ENCODE assay signal across 17 cellular contexts in genomic region chr1:109229531-109230127, GRCh38. TPM values are rescaled to one million over a fixed set of nuclear protein-coding genes. Genes with fewer than 3 reads are reported as not detected.
DNase-seq lines count a peak whose midpoint lies in the region; TF ChIP-seq lines count a peak whose summit lies in the region.
"Had no signal": no experiment of that assay in that cellular context is flagged by ENCODE, and none has a peak within 500 bp of the region (broad histone marks: within the 10 kb centered on the region; RNA-seq: fewer than 3 reads in every experiment).

No MANE protein-coding gene starts in this region.

- no peaks in the 10 kb centered on the region for H3K9me3 ChIP-seq in HUES6 (ENCODE audit: control insufficient read depth, insufficient read depth, low read depth, low read length)
- no peaks in the 10 kb centered on the region for H3K9me3 ChIP-seq in NT2/D1 (ENCODE audit: insufficient read depth, low read length)
- no peaks in the 10 kb centered on the region for H3K9me3 ChIP-seq in sigmoid colon
- H3K9me3 ChIP-seq: ovary had no signal

- H3K4me1 ChIP-seq in HUES6 (ENCODE audit: control insufficient read depth, insufficient read depth, low read length) (peaks cover 40% of the 10 kb centered on the region), NT2/D1 (ENCODE audit: insufficient read depth, insufficient read length) (peaks cover 9% of the 10 kb centered on the region), sigmoid colon (peaks cover 0 to 2% (median 0%) of the 10 kb centered on the region in 4 donors)

- peak; percentile 98 for DNase-seq in NT2/D1 (ENCODE audit: low read depth, low spot score)
- peak; percentile 100 for DNase-seq in iPS DF 4.7 (ENCODE audit: extremely low read depth, low spot score)
- peak in 8 of 10 donors; percentile 32 to 91 (median 54) for DNase-seq in posterior cingulate gyrus
- DNase-seq in sigmoid colon, result no peak
- no peak for DNase-seq in UCSD-AML1 (lab: John Stamatoyannopoulos, UW; ENCODE audit: unreplicated experiment)
- no peak for DNase-seq in chondrocyte (ENCODE audit: low spot score)
- DNase-seq in mesothelial cell of epicardium (ENCODE audit: low spot score in 2 of 2, unreplicated experiment in 2 of 2), result no peak
- DNase-seq: activated CD4-positive, CD25-positive, alpha-beta regulatory T cell; activated gamma-delta T cell treated with Interleukin-2 at 50 U/mL for 16 hours; NCI-H1092; NCI-H526; ovary; stimulated activated naive CD4-positive, alpha-beta T cell had no signal

- H3K4me3 ChIP-seq in HUES6 (ENCODE audit: low read depth, low read length), result peak overlapping the region; percentile 35
- no peak overlapping the region for H3K4me3 ChIP-seq in NT2/D1 (ENCODE audit: insufficient read length, low read depth)
- H3K4me3 ChIP-seq in sigmoid colon, result no peak overlapping the region
- H3K4me3 ChIP-seq: ovary had no signal

- H3K36me3 Mint-ChIP-seq in chondrocyte (ENCODE audit: low read depth), result peaks cover 38% of the 10 kb centered on the region
- peaks cover 32% of the 10 kb centered on the region for H3K36me3 Mint-ChIP-seq in mesothelial cell of epicardium

- WGBS in sigmoid colon, 2 donors, result 85 to 92% methylated on average over 13 of the region's 13 CpGs

- H3K4me3 Mint-ChIP-seq in chondrocyte (ENCODE audit: unreplicated experiment), result no peak overlapping the region
- H3K4me3 Mint-ChIP-seq in mesothelial cell of epicardium, result no peak overlapping the region
- H3K4me3 Mint-ChIP-seq: B cell; dendritic cell treated with granulocyte-macrophage colony-stimulating factor and Interleukin-4, amounts not matched to agents 40 ng/mL and 50 ng/mL, for 4 days; memory B cell had no signal

- no peaks in the 10 kb centered on the region for H3K27me3 ChIP-seq in HUES6 (ENCODE audit: control insufficient read depth, insufficient read depth, low read length)
- H3K27me3 ChIP-seq in NT2/D1 (ENCODE audit: insufficient read depth, insufficient read length), result no peaks in the 10 kb centered on the region
- H3K27me3 ChIP-seq in sigmoid colon, result no peaks in the 10 kb centered on the region
- H3K27me3 ChIP-seq: ovary had no signal

- H3K9me3 Mint-ChIP-seq in chondrocyte (ENCODE audit: low read depth) (no peaks in the 10 kb centered on the region), mesothelial cell of epicardium (no peaks in the 10 kb centered on the region)
- H3K9me3 Mint-ChIP-seq: dendritic cell treated with granulocyte-macrophage colony-stimulating factor and Interleukin-4, amounts not matched to agents 40 ng/mL and 50 ng/mL, for 4 days; memory B cell had no signal

- H3K27me3 Mint-ChIP-seq in chondrocyte (ENCODE audit: low read depth) (no peaks in the 10 kb centered on the region), mesothelial cell of epicardium (ENCODE audit: low read depth) (no peaks in the 10 kb centered on the region)
- H3K27me3 Mint-ChIP-seq: B cell; dendritic cell treated with granulocyte-macrophage colony-stimulating factor and Interleukin-4, amounts not matched to agents 40 ng/mL and 50 ng/mL, for 4 days; memory B cell had no signal

- no peak for TF ChIP-seq CTCF in sigmoid colon (IDR thresholded peaks at IDR 0.05)
- no peak for TF ChIP-seq CTCF in chondrocyte (IDR thresholded peaks at IDR 0.05)
- no peak for TF ChIP-seq CTCF in mesothelial cell of epicardium (IDR thresholded peaks at IDR 0.05; ENCODE audit: unreplicated experiment)

- intact Hi-C loops in posterior cingulate gyrus (cut with DNase I) (no loop called here), sigmoid colon (cut with DNase I) (no loop called here)

- H3K27ac ChIP-seq in HUES6 (ENCODE audit: low read depth, low read length) (peak overlapping the region; percentile 92), sigmoid colon (no peak overlapping the region)
- H3K27ac ChIP-seq: ovary had no signal

- H3K4me1 Mint-ChIP-seq in chondrocyte (ENCODE audit: low read depth) (peaks cover 22% of the 10 kb centered on the region), mesothelial cell of epicardium (no peaks in the 10 kb centered on the region)

- H3K9ac ChIP-seq in HUES6 (ENCODE audit: low read length), result peak overlapping the region; percentile 50
- H3K9ac ChIP-seq in NT2/D1 (ENCODE audit: insufficient read length, low read depth), result peak overlapping the region; percentile 52

- H3K36me3 ChIP-seq in HUES6 (ENCODE audit: control insufficient read depth, insufficient read depth, low read length), result peaks cover 46% of the 10 kb centered on the region
- peaks cover 55% of the 10 kb centered on the region for H3K36me3 ChIP-seq in NT2/D1 (ENCODE audit: insufficient read depth, insufficient read length, low read length)
- H3K36me3 ChIP-seq in sigmoid colon, result peaks cover 16 to 86% (median 53%) of the 10 kb centered on the region in 4 donors
- H3K36me3 ChIP-seq: ovary had no signal

- H3K27ac Mint-ChIP-seq in chondrocyte (ENCODE audit: unreplicated experiment) (no peak overlapping the region), mesothelial cell of epicardium (no peak overlapping the region)
- H3K27ac Mint-ChIP-seq: B cell; dendritic cell treated with granulocyte-macrophage colony-stimulating factor and Interleukin-4, amounts not matched to agents 40 ng/mL and 50 ng/mL, for 4 days; memory B cell had no signal

- no peak for TF ChIP-seq POLR2A in sigmoid colon (IDR thresholded peaks at IDR 0.05)

- TF ChIP-seq EP300 in sigmoid colon (IDR thresholded peaks at IDR 0.05), result no peak

RNA-seq across cellular contexts. Expression of gene SARS1, which starts 15.9 kb away (rescaled TPM):
- 100 to 1,000 TPM; 106 to 160 (median 148) TPM for total RNA-seq in sigmoid colon
- 100 to 1,000 TPM; 100 to 135 (median 108) TPM for polyA plus RNA-seq in sigmoid colon
- 127 to 354 TPM (median 348 TPM) in 3 replicates for total RNA-seq in chondrocyte
- total RNA-seq in mesothelial cell of epicardium, result 99.0 to 104 TPM (median 99.4 TPM) in 3 replicates

RNA-seq across cellular contexts. Expression of gene CELSR2, which starts 19.7 kb away (rescaled TPM):
- 10 to 100 TPM in 1 of 4 donors, 1 to 10 TPM in 3; 3.6 to 10.8 (median 5.3) TPM for total RNA-seq in sigmoid colon
- 1 to 10 TPM in 1 of 3 donors, under 1 TPM in 2; under 0.01 to 3.3 (median under 0.01) TPM for polyA plus RNA-seq in sigmoid colon
- 8.6 to 10.3 TPM (median 9.9 TPM) in 3 replicates for total RNA-seq in chondrocyte
- 24.9 to 27.1 TPM (median 25.0 TPM) in 3 replicates for total RNA-seq in mesothelial cell of epicardium

RNA-seq across cellular contexts. Expression of gene PSRC1, which starts 53.3 kb away (rescaled TPM):
- total RNA-seq in sigmoid colon (10 to 100 TPM in 1 of 4 donors, 1 to 10 TPM in 3; 2.3 to 13.6 (median 7.4) TPM), chondrocyte (4.3 to 6.6 TPM (median 6.5 TPM) in 3 replicates), mesothelial cell of epicardium (15.8 to 18.3 TPM (median 17.6 TPM) in 3 replicates)
- 10 to 100 TPM in 1 of 3 donors, 1 to 10 TPM in 2; 3.0 to 12.2 (median 3.6) TPM for polyA plus RNA-seq in sigmoid colon
- total RNA-seq: B cell had no signal

Comparison
In these comparisons a context has a peak if more than half of its experiments do, and no peak if none do; other contexts are left out.
1. DNase-seq: peak in NT2/D1 (single experiment), iPS DF 4.7 (single experiment) and posterior cingulate gyrus (8 of 10); none in sigmoid colon (single experiment), UCSD-AML1 (single experiment), chondrocyte (single experiment) and mesothelial cell of epicardium (0 of 2).